In the genomic region with DNA sequence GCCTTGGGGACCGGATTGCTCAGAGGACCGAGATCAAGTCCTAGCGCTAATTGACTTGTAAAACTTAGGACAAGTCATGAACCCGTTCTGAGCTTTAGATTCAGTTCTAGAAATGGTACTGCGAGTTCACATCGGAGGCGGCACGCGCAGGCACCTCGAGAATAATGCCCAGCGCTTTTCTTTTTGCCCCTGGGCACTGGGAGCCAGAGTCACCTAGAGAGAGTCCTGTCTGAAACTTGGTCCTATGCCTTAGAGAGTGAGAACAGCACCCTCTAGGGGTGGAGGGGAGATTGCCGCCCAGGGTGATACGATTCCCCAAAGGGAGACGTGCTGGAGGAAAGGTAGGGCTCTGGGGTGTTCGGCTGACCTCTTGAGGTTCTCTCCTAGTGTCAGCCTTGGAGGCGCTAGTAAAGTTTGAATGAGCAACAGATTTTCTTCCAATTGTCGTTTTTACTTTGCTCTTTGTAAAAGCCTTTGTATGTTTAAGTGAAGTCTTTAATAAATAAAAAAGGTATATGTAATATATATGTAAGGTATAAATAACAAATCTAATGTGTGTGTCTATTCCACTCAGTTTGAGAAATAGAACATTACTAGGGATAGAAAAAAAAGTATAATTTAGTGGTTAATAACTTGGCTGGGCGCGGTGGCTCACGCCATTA, we compare ENCODE assay signal across 8 cellular contexts. TPM values are rescaled to one million over a fixed set of nuclear protein-coding genes. Genes with fewer than 3 reads are reported as not detected.
A peak's percentile ranks its signal among the peaks of the same experiment; 100 is the strongest.
DNase-seq lines count a peak whose midpoint lies in the region; ATAC-seq and TF ChIP-seq lines count a peak whose summit lies in the region.

No MANE protein-coding gene starts in this region.

- ATAC-seq in HG03039 (IDR thresholded peaks at IDR 0.05; ENCODE audit: unreplicated experiment), result peak; percentile 55
- peak; percentile 71 for ATAC-seq in body of pancreas

- intact Hi-C loops in body of pancreas (cut with DNase I), result no loop called here

- DNase-seq in activated gamma-delta T cell treated with Interleukin-2 at 50 U/mL for 16 hours (peak; percentile 90), activated gamma-delta T cell (lab: John Stamatoyannopoulos, UW) (no peak), NCI-H2029 (lab: John Stamatoyannopoulos, UW) (peak; percentile 88), T1000 (lab: John Stamatoyannopoulos, UW) (peak; percentile 89), body of pancreas (peak; percentile 91 to 96 (median 93))

- TF ChIP-seq POLR2A in body of pancreas (IDR thresholded peaks at IDR 0.05), result no peak

- H3K9ac ChIP-seq in iPS-15b (ENCODE audit: low read depth, low read length), result peak overlapping the region; percentile 94
- peak overlapping the region; percentile 80 for H3K9ac ChIP-seq in skeletal muscle satellite cell (ENCODE audit: low read depth, low read length)

- H3K9me3 ChIP-seq in body of pancreas (no peaks in the 10 kb centered on the region), iPS-15b (ENCODE audit: control insufficient read depth, insufficient read depth, low read length) (no peaks in the 10 kb centered on the region), skeletal muscle satellite cell (replicated peaks; ENCODE audit: low read length) (no peaks in the 10 kb centered on the region)

- peaks cover 0 to 3% of the 10 kb centered on the region in 2 donors for H3K36me3 ChIP-seq in body of pancreas (replicated peaks in 1 of 2; ENCODE audit: insufficient read depth in 1 of 2, low read depth in 2 of 2)
- H3K36me3 ChIP-seq in iPS-15b (ENCODE audit: control insufficient read depth, insufficient read depth, low read length), result peaks cover 3% of the 10 kb centered on the region
- H3K36me3 ChIP-seq in skeletal muscle satellite cell (ENCODE audit: insufficient read depth, low read length), result peaks cover 4% of the 10 kb centered on the region

- peak overlapping the region; percentile 35 to 95 (median 82) for H3K27ac ChIP-seq in body of pancreas

- H3K4me2 ChIP-seq in skeletal muscle satellite cell (ENCODE audit: low read length), result peak overlapping the region; percentile 100

- H3K27me3 ChIP-seq in body of pancreas (no peaks in the 10 kb centered on the region), iPS-15b (ENCODE audit: control insufficient read depth, insufficient read depth, low read length) (peaks cover 2% of the 10 kb centered on the region), skeletal muscle satellite cell (ENCODE audit: control insufficient read depth, insufficient read depth, low read length) (no peaks in the 10 kb centered on the region)

- TF ChIP-seq CTCF in body of pancreas (IDR thresholded peaks at IDR 0.05), result peak; percentile 88 to 97 (median 91)

- peaks cover 21% of the 10 kb centered on the region for H3K4me1 ChIP-seq in body of pancreas
- no peaks in the 10 kb centered on the region for H3K4me1 ChIP-seq in iPS-15b (ENCODE audit: control insufficient read depth, insufficient read depth, low read length)
- peaks cover 3% of the 10 kb centered on the region for H3K4me1 ChIP-seq in skeletal muscle satellite cell (ENCODE audit: control insufficient read depth, insufficient read depth, low read length)

- H3K4me3 ChIP-seq in body of pancreas, result peak overlapping the region; percentile 47 to 49
- peak overlapping the region; percentile 92 for H3K4me3 ChIP-seq in iPS-15b (ENCODE audit: low read depth, low read length)
- H3K4me3 ChIP-seq in skeletal muscle satellite cell (ENCODE audit: low read length), result peak overlapping the region; percentile 99

- WGBS in body of pancreas, 2 donors, result 14 to 16% methylated on average over 17 to 20 of the region's 20 CpGs

RNA-seq across cellular contexts. Expression of a gene that starts 0.8 kb away (rescaled TPM):
- total RNA-seq in body of pancreas, result 1 to 10 TPM; 3.0 to 3.4 TPM
- 6.3 and 7.1 TPM in 2 replicates for total RNA-seq in skeletal muscle satellite cell (2012; rRNA removed)

RNA-seq across cellular contexts. Expression of a gene that starts 1.5 kb away (rescaled TPM):
- total RNA-seq in body of pancreas, result 10 to 100 TPM; 32.4 to 67.6 TPM
- 63.4 and 76.4 TPM in 2 replicates for total RNA-seq in skeletal muscle satellite cell (2012; rRNA removed)

RNA-seq across cellular contexts. Expression of a gene that starts 11.1 kb away (rescaled TPM):
- total RNA-seq in body of pancreas, result 1 to 10 TPM; 1.6 to 1.8 TPM
- not detected in 2 replicates for total RNA-seq in skeletal muscle satellite cell (2012; rRNA removed)

RNA-seq across cellular contexts. Expression of a gene that starts 20.9 kb away (rescaled TPM):
- 10 to 100 TPM in 1 of 2 donors, 1 to 10 TPM in 1; 6.0 to 15.8 TPM for total RNA-seq in body of pancreas
- total RNA-seq in skeletal muscle satellite cell (2012; rRNA removed), result not detected in 2 replicates

RNA-seq across cellular contexts. Expression of a gene that starts 25.5 kb away (rescaled TPM):
- 10 to 100 TPM; 11.7 to 18.8 TPM for total RNA-seq in body of pancreas
- total RNA-seq in skeletal muscle satellite cell (2012; rRNA removed), result not detected in 2 replicates

Comparison
In these comparisons a context has a peak if more than half of its experiments do, and no peak if none do; other contexts are left out.
1. H3K4me3 ChIP-seq: peak in every context shown above with its lines; median percentile 99 in skeletal muscle satellite cell; 92 in iPS-15b; 48 in body of pancreas.